In genomic region chr21:38284221-38284620, GRCh38 we compare ENCODE assay signal across 22 cellular contexts. TPM values are rescaled to one million over a fixed set of nuclear protein-coding genes. Genes with fewer than 3 reads are reported as not detected.
"Had no signal": no experiment of that assay in that cellular context is flagged by ENCODE, and none has a peak within 500 bp of the region (broad histone marks: within the 10 kb centered on the region; RNA-seq: fewer than 3 reads in every experiment).

No MANE protein-coding gene starts in this region.

- H3K36me3 ChIP-seq: heart left ventricle, left ventricle myocardium inferior, pancreas, right atrium auricular region, tibial nerve had no signal

- DNase-seq: activated CD4-positive, alpha-beta memory T cell treated with anti-CD3 and anti-CD28 coated beads, Interleukin-2, amount 10 ng/mL, durations not matched to agents 7 days and 5 days; activated CD4-positive, alpha-beta T cell treated with anti-CD3 and anti-CD28 coated beads, Interleukin-2, amount 10 ng/mL, durations not matched to agents 24 days and 14 days; activated CD8-positive, alpha-beta memory T cell treated with anti-CD3 and anti-CD28 coated beads, Interleukin-2, amount 10 ng/mL, durations not matched to agents 7 days and 5 days; activated effector memory CD4-positive, alpha-beta T cell treated with anti-CD3 and anti-CD28 coated beads, Interleukin-2, amount 50 U/mL, for 16 hours; activated naive CD4-positive, alpha-beta T cell treated with anti-CD3 and anti-CD28 coated beads, Interleukin-2, amount 10 ng/mL, durations not matched to agents 7 days and 5 days; activated T-cell treated with anti-CD3 and anti-CD28 coated beads for 4 hours; cerebellar nuclear complex; cortex of kidney; heart left ventricle; left ventricle myocardium inferior; mammary epithelial cell; midbrain; pancreas; psoas muscle; stimulated activated CD4-positive, alpha-beta T cell treated with anti-CD3 and anti-CD28 coated beads, Interleukin-4, amount 100 ng/mL, for 4 hours; stimulated activated naive CD8-positive, alpha-beta T cell treated with anti-CD3 and anti-CD28 coated beads, Interleukin-15, amount 100 ng/mL, for 72 hours; T-helper 2 cell had no signal

- H3K27me3 ChIP-seq: heart left ventricle, pancreas, right atrium auricular region, tibial nerve had no signal

- H3K9me3 ChIP-seq: heart left ventricle, left ventricle myocardium inferior, pancreas, psoas muscle, right atrium auricular region had no signal

- H3K4me1 ChIP-seq: left ventricle myocardium inferior, pancreas, psoas muscle, right atrium auricular region had no signal

- H3K4me3 ChIP-seq: heart left ventricle, left ventricle myocardium inferior, pancreas, psoas muscle, right atrium auricular region, tibial nerve had no signal

- ATAC-seq: activated CD4-positive, CD25-positive, alpha-beta regulatory T cell treated with anti-CD3 and anti-CD28 coated beads, Interleukin-2, amount 50 U/mL, for 24 hours; activated CD8-positive, alpha-beta memory T cell treated with anti-CD3 and anti-CD28 coated beads, Interleukin-2, amount 10 ng/mL, durations not matched to agents 7 days and 5 days; heart left ventricle; natural killer cell treated with Interleukin-12 subunit alpha and Interleukin-12 subunit beta and Interleukin-15 and Interleukin-18, amount 100 ng/mL, for 72 hours; psoas muscle; stimulated activated naive CD8-positive, alpha-beta T cell treated with anti-CD3 and anti-CD28 coated beads, Interleukin-15, amount 100 ng/mL, for 72 hours had no signal

- H3K27ac ChIP-seq: epithelial cell of prostate, left ventricle myocardium inferior, pancreas, psoas muscle, right atrium auricular region, tibial nerve had no signal

RNA-seq across cellular contexts. Expression of gene KCNJ15, which starts 27.4 kb away (rescaled TPM):
- total RNA-seq: activated CD4-positive, alpha-beta memory T cell treated with anti-CD3 and anti-CD28 coated beads, Interleukin-2, amount 10 ng/mL, durations not matched to agents 7 days and 5 days; activated CD8-positive, alpha-beta memory T cell treated with anti-CD3 and anti-CD28 coated beads, Interleukin-2, amount 10 ng/mL, durations not matched to agents 7 days and 5 days; natural killer cell treated with Interleukin-12 subunit alpha and Interleukin-12 subunit beta and Interleukin-15 and Interleukin-18, amount 100 ng/mL, for 72 hours had no signal
